ENCODE assay signal across 1 cellular context in the genomic region with DNA sequence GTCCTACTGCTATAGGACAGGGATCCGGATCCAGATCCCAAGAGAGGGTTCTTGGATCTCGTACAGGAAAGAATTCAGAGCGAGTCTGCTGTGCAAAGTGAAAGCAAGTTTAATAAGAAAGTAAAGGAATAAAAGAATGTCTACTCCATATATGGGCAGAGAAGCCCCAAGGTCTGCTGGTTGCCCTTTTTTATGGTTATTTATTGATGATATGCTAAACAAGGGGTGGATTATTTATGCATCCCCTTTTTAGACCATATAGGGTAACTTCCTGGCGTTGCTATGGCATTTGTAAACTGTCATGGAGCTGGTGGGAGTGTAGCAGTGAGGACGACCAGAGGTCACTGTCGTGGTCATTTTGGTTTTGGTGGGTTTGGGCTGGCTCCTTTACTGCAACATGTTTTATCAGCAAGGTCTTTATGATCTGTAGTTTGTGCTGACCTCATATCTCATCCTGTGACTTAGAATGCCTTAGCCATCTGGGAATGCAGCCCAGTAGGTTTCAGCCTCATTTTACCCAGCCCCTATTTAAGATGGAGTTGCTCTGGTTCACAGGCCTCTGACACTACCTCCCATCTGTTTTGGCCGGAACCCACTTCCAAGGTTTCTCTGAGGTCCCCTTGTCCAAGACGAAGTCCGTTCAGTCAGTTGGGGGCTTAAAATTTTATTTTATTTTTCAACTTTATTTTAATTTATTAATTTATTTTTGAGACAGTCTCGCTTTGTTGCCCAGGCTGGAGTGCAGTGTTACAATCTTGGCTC.
A peak's percentile ranks its signal among the peaks of the same experiment; 100 is the strongest.
TF ChIP-seq lines count a peak whose summit lies in the region.

No MANE protein-coding gene starts in this region.

TF ChIP-seq in K562, 482 proteins besides CTCF, POLR2A, EP300 and RAD21 (continued from another document):
- TF ChIP-seq IRF9 (tag; IDR thresholded peaks at IDR 0.05) (peak; percentile 92), ZNF395 (CRISPR knock-in tag; IDR thresholded peaks at IDR 0.05) (peak; percentile 99), ZNF140 (CRISPR knock-in tag; IDR thresholded peaks at IDR 0.05) (peak; percentile 84; the same call in 1 of the 2 replicates), KLF10 (CRISPR knock-in tag; IDR thresholded peaks at IDR 0.05) (0 out of 2 replicates have a peak, but pooled peaks have one; percentile 73), ZNF766 (CRISPR knock-in tag; conservative IDR thresholded peaks at IDR 0.05) (peak; percentile 99), HOXB6 (CRISPR knock-in tag; IDR thresholded peaks at IDR 0.05; ENCODE audit: borderline replicate concordance) (peak; percentile 78; the same call in 1 of the 2 replicates), CREM (IDR thresholded peaks at IDR 0.05; ENCODE audit: low read depth) (0 out of 2 replicates have a peak, but pooled peaks have one; percentile 18), ZNF197 (CRISPR knock-in tag; IDR thresholded peaks at IDR 0.05; ENCODE audit: low read depth) (peak; percentile 98), FOXJ2 (tag; IDR thresholded peaks at IDR 0.05) (peak; percentile 74; the same call in 1 of the 2 replicates), HMG20A (CRISPR knock-in tag; conservative IDR thresholded peaks at IDR 0.05) (peak; percentile 76; the same call in 1 of the 2 replicates), THRB (CRISPR knock-in tag; conservative IDR thresholded peaks at IDR 0.05) (peak; percentile 96), ZFPM2 (CRISPR knock-in tag; IDR thresholded peaks at IDR 0.05) (0 out of 2 replicates have a peak, but pooled peaks have one; percentile 62), ZNF785 (CRISPR knock-in tag; IDR thresholded peaks at IDR 0.05) (peak; percentile 52; the same call in 1 of the 2 replicates), PYGO2 (tag; IDR thresholded peaks at IDR 0.05) (peak; percentile 93), RFX1 (IDR thresholded peaks at IDR 0.05) (peak; percentile 82), DDX20 (tag; IDR thresholded peaks at IDR 0.05; ENCODE audit: low read depth) (peak; percentile 94)
TF ChIP-seq in K562: peak in this region for 148; not testable (repeated sequence) for 334.
